In genomic region chr21:29174607-29175013, GRCh38 we compare ENCODE assay signal across 18 cellular contexts. TPM values are rescaled to one million over a fixed set of nuclear protein-coding genes. Genes with fewer than 3 reads are reported as not detected.
DNase-seq lines count a peak whose midpoint lies in the region; ATAC-seq, FAIRE-seq and TF ChIP-seq lines count a peak whose summit lies in the region.
"Had no signal": no experiment of that assay in that cellular context is flagged by ENCODE, and none has a peak within 500 bp of the region (broad histone marks: within the 10 kb centered on the region; RNA-seq: fewer than 3 reads in every experiment).

No MANE protein-coding gene starts in this region.

- intact Hi-C loops in breast epithelium (cut with DNase I; ENCODE audit: low total_unique reads) (no loop called here), mammary epithelial cell (cut with micrococcal nuclease) (no loop called here)

- no peaks in the 10 kb centered on the region for H3K9me3 ChIP-seq in breast epithelium
- H3K9me3 ChIP-seq in mammary epithelial cell (replicated peaks; ENCODE audit: insufficient read depth, low read length): no peaks in the 10 kb centered on the region
- H3K9me3 ChIP-seq: neutrophil had no signal

- H3K36me3 Mint-ChIP-seq in memory B cell: peaks cover 7% of the 10 kb centered on the region

- no peaks in the 10 kb centered on the region for H4K20me1 ChIP-seq in mammary epithelial cell (ENCODE audit: insufficient read depth, low read length)

- BruUV-seq in mammary epithelial cell (replicated peaks; lab: Mats Ljungman, UMichigan): no TSS peak

- peaks cover 23% of the 10 kb centered on the region for H3K4me1 Mint-ChIP-seq in memory B cell

- H3K27me3 Mint-ChIP-seq in memory B cell: no peaks in the 10 kb centered on the region
- H3K27me3 Mint-ChIP-seq: activated naive CD8-positive, alpha-beta T cell treated with anti-CD3 and anti-CD28 coated beads, Interleukin-2, amount 10 ng/mL, durations not matched to agents 7 days and 5 days; CD4-positive, CD25-positive, alpha-beta regulatory T cell; stimulated activated memory B cell treated with anti-CD40 and anti-IgM and Interleukin-4, amounts not matched to agents 10 μg/mL and 1 μg/mL and 100 μg/mL, for 72 hours had no signal

- WGBS in mammary epithelial cell (ENCODE audit: low coverage, missing lambda C conversion rate): 85% methylated on average over 9 of the region's 9 CpGs

- H3K9ac ChIP-seq in mammary epithelial cell (ENCODE audit: insufficient read depth, low read length): no peak overlapping the region

- H3K4me3 ChIP-seq in breast epithelium (no peak overlapping the region), mammary epithelial cell (replicated peaks in 1 of 3; ENCODE audit: insufficient read depth in 1 of 3, low read depth in 2 of 3, low read length in 3 of 3) (no peak overlapping the region), choroid plexus epithelial cell (ENCODE audit: low read depth, low read length) (no peak overlapping the region)

- H3K9me3 Mint-ChIP-seq in memory B cell: peaks cover 2% of the 10 kb centered on the region
- H3K9me3 Mint-ChIP-seq: CD4-positive, CD25-positive, alpha-beta regulatory T cell; stimulated activated memory B cell treated with anti-CD40 and anti-IgM and Interleukin-4, amounts not matched to agents 10 μg/mL and 1 μg/mL and 100 μg/mL, for 72 hours had no signal

- H3K4me3 Mint-ChIP-seq in memory B cell: no peak overlapping the region
- H3K4me3 Mint-ChIP-seq: activated naive CD8-positive, alpha-beta T cell treated with anti-CD3 and anti-CD28 coated beads, Interleukin-2, amount 10 ng/mL, durations not matched to agents 7 days and 5 days; CD4-positive, CD25-positive, alpha-beta regulatory T cell; stimulated activated memory B cell treated with anti-CD40 and anti-IgM and Interleukin-4, amounts not matched to agents 10 μg/mL and 1 μg/mL and 100 μg/mL, for 72 hours had no signal

- H3K27me3 ChIP-seq in breast epithelium (no peaks in the 10 kb centered on the region), mammary epithelial cell (ENCODE audit: insufficient read depth, low read length) (no peaks in the 10 kb centered on the region)
- H3K27me3 ChIP-seq: neutrophil had no signal

- no peaks in the 10 kb centered on the region for H3K79me2 ChIP-seq in mammary epithelial cell (ENCODE audit: insufficient read depth, low read length)

- in situ Hi-C loops in mammary epithelial cell (cut with MboI; ENCODE audit: low sequenced_read_pairs in 2 of 2): no loop called here

- H3K4me1 ChIP-seq in breast epithelium (peaks cover 0 to 8% of the 10 kb centered on the region in 2 donors), mammary epithelial cell (ENCODE audit: insufficient read depth, low read length) (peaks cover 3% of the 10 kb centered on the region)

- peak; percentile 53 for FAIRE-seq in urothelium cell line (lab: Jason Lieb, UNC)
- FAIRE-seq: H54 had no signal

- no peak overlapping the region for H3K4me2 ChIP-seq in mammary epithelial cell (ENCODE audit: insufficient read depth, low read depth, low read length)

- dilution Hi-C loops in mammary epithelial cell (cut with HindIII; ENCODE audit: low sequenced_read_pairs): no loop called here

- TF ChIP-seq CTCF in breast epithelium (IDR thresholded peaks at IDR 0.05) (no peak), mammary epithelial cell (conservative IDR thresholded peaks at IDR 0.05 in 1 of 2, IDR thresholded peaks at IDR 0.05 in 1 of 2; ENCODE audit: extremely low read depth in 1 of 2, insufficient read depth in 1 of 2, low read depth in 1 of 2, low read length in 2 of 2) (no peak), choroid plexus epithelial cell (conservative IDR thresholded peaks at IDR 0.05; ENCODE audit: low read depth, low read length) (no peak)

- no peak overlapping the region for H2AFZ ChIP-seq in mammary epithelial cell (ENCODE audit: low read depth, low read length)

- peak overlapping the region; percentile 25 for H3K27ac Mint-ChIP-seq in memory B cell
- H3K27ac Mint-ChIP-seq: activated naive CD8-positive, alpha-beta T cell treated with anti-CD3 and anti-CD28 coated beads, Interleukin-2, amount 10 ng/mL, durations not matched to agents 7 days and 5 days had no signal

- TF ChIP-seq POLR2A in breast epithelium (IDR thresholded peaks at IDR 0.05): no peak

- DNase-seq in breast epithelium (ENCODE audit: low spot score in 2 of 2) (no peak), mammary epithelial cell (no peak), choroid plexus epithelial cell (ENCODE audit: low read depth) (peak; percentile 60), memory B cell (ENCODE audit: low spot score in 2 of 2) (no peak), urothelium cell line (ENCODE audit: low spot score) (no peak)
- DNase-seq in stimulated activated CD4-positive, alpha-beta T cell treated with anti-CD3 and anti-CD28 coated beads, Interleukin-4, amount 100 ng/mL, for 24 hours: no peak
- DNase-seq: 8988T; activated CD4-positive, alpha-beta T cell treated with anti-CD3 and anti-CD28 coated beads for 48 hours; activated naive CD8-positive, alpha-beta T cell treated with anti-CD3 and anti-CD28 coated beads, Interleukin-2, amount 10 ng/mL, durations not matched to agents 7 days and 5 days; CD4-positive, CD25-positive, alpha-beta regulatory T cell; DMS79 treated with DMSO at 0.1 percent for 48 hours; SIG-M5 had no signal

- CTCF ChIA-PET in mammary epithelial cell (lab: Charles Lee; ENCODE audit: low non-redundant PET): no interaction called here

- no peaks in the 10 kb centered on the region for H3K36me3 ChIP-seq in breast epithelium
- H3K36me3 ChIP-seq in mammary epithelial cell (ENCODE audit: insufficient read depth, low read length): no peaks in the 10 kb centered on the region
- H3K36me3 ChIP-seq: neutrophil had no signal

- H3K27ac ChIP-seq in breast epithelium: peak overlapping the region; percentile 29 to 41
- no peak overlapping the region for H3K27ac ChIP-seq in mammary epithelial cell (ENCODE audit: insufficient read depth, low read depth, low read length)
- H3K27ac ChIP-seq: epithelial cell of prostate, neutrophil had no signal

- no peak for ATAC-seq in memory B cell (ENCODE audit: low read depth)
- ATAC-seq in GM19395 (IDR thresholded peaks at IDR 0.05; ENCODE audit: unreplicated experiment): no peak
- ATAC-seq in GM21786 (IDR thresholded peaks at IDR 0.05; ENCODE audit: unreplicated experiment): no peak
- ATAC-seq: stimulated activated memory B cell treated with anti-CD40 and anti-IgM and Interleukin-4, amounts not matched to agents 10 μg/mL and 1 μg/mL and 100 μg/mL, for 72 hours had no signal

RNA-seq across cellular contexts. Expression of gene MAP3K7CL, which starts 44.2 kb away (rescaled TPM):
- 1 to 10 TPM; 1.8 to 8.5 (median 7.5) TPM for total RNA-seq in breast epithelium
- total RNA-seq in mammary epithelial cell: 1 to 10 TPM; 6.0 to 7.7 TPM
- 6.2 TPM for polyA plus RNA-seq in mammary epithelial cell
- polyA minus RNA-seq in mammary epithelial cell: not detected
